In the genomic region with DNA sequence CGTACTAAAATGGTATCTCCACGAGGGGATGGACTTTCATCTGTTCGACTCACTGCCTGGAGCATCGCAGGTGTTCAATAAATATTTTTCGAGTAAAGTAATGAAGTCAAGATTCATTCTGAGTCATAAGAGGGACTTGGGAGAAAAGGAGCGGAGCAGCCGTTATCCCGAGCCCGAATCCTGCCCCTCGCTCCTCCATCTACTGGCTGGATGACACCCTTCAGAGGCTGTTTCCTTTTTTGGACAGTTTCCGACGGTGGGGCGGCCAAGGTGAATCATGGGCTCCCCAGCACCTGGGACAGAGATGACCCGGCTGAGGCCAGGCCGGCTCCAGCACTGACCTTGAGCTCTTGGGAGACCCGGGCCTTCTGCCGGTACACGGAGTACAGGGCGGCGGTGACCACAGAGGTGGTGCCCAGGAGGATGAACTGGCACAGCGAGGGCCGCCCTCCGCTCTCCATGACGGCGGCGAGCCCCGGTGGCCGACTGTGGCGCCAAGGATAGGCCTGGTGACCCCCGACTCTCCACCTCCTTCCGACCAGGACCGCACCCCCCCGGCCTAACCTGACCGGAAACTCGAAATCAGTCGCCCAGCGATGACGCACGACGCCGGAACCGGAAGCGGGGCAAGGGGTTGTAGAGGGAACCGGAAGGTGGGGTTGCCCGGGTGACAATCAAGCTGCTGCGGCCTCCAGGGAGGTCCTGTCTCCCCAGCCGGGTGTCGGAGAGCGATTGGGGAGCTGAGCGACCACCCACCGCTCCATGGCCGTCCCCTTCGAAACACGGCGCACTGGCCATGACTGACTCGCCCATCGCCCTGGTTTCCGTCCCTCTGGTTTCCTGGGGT, we compare ENCODE assay signal across 1 cellular context.
TF ChIP-seq lines count a peak whose summit lies in the region.

A gene with protein sequence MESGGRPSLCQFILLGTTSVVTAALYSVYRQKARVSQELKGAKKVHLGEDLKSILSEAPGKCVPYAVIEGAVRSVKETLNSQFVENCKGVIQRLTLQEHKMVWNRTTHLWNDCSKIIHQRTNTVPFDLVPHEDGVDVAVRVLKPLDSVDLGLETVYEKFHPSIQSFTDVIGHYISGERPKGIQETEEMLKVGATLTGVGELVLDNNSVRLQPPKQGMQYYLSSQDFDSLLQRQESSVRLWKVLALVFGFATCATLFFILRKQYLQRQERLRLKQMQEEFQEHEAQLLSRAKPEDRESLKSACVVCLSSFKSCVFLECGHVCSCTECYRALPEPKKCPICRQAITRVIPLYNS (minus strand): TSS at position 588 of the 847 bp plus-strand sequence. CDS start 127 bp downstream, at position 461.

TF ChIP-seq in GM12878, 131 proteins besides CTCF, POLR2A, EP300 and RAD21 (continued from another document):
- TF ChIP-seq STAT1 (conservative IDR thresholded peaks at IDR 0.05) (0 out of 2 replicates have a peak, but pooled peaks have one; percentile 19), ATF7 (IDR thresholded peaks at IDR 0.05; ENCODE audit: low read depth) (peak; percentile 44), TAF1 (IDR thresholded peaks at IDR 0.05; ENCODE audit: borderline replicate concordance, low read depth, low read length) (peak; percentile 37; the same call in 1 of the 2 replicates), KAT2A (conservative IDR thresholded peaks at IDR 0.05; ENCODE audit: control insufficient read depth, low read depth, low read length) (no peak), HDGF (IDR thresholded peaks at IDR 0.05) (0 out of 2 replicates have a peak, but pooled peaks have one; percentile 57), PAX5 (IDR thresholded peaks at IDR 0.05; ENCODE audit: borderline replicate concordance, low read depth, low read length) (no peak; the same call in 1 of the 2 replicates), BMI1 (IDR thresholded peaks at IDR 0.05; ENCODE audit: borderline replicate concordance) (peak; percentile 82), NFYA (IDR thresholded peaks at IDR 0.05; ENCODE audit: borderline replicate concordance, low read depth, low read length) (no peak), NR2C1 (IDR thresholded peaks at IDR 0.05) (peak; percentile 89), NFXL1 (IDR thresholded peaks at IDR 0.05; ENCODE audit: borderline replicate concordance) (no peak), RBBP5 (conservative IDR thresholded peaks at IDR 0.05) (no peak), CHD4 (IDR thresholded peaks at IDR 0.05) (no peak), EZH2 (IDR thresholded peaks at IDR 0.05; ENCODE audit: borderline replicate concordance, control insufficient read depth, low read depth, low read length) (no peak), CBX5 (IDR thresholded peaks at IDR 0.05; ENCODE audit: low read depth) (no peak), SIX5 (IDR thresholded peaks at IDR 0.05; ENCODE audit: low read depth, low read length, severe bottlenecking) (peak; percentile 69), SMAD5 (IDR thresholded peaks at IDR 0.05; ENCODE audit: low read depth) (no peak), POLR2AphosphoS5 (IDR thresholded peaks at IDR 0.05; ENCODE audit: low read length) (peak; percentile 78), RFX5 (IDR thresholded peaks at IDR 0.05; ENCODE audit: low read depth, low read length) (no peak; the same call in 1 of the 2 replicates), SMC3 (IDR thresholded peaks at IDR 0.05; ENCODE audit: borderline replicate concordance, low read length) (no peak), KDM1A (IDR thresholded peaks at IDR 0.05; ENCODE audit: borderline replicate concordance) (no peak), GABPA (IDR thresholded peaks at IDR 0.05; ENCODE audit: low read depth) (peak; percentile 98), JUNB (IDR thresholded peaks at IDR 0.05) (no peak), CBX3 (IDR thresholded peaks at IDR 0.05; ENCODE audit: borderline replicate concordance, low read depth) (no peak)
- TF ChIP-seq, protein P1, sequence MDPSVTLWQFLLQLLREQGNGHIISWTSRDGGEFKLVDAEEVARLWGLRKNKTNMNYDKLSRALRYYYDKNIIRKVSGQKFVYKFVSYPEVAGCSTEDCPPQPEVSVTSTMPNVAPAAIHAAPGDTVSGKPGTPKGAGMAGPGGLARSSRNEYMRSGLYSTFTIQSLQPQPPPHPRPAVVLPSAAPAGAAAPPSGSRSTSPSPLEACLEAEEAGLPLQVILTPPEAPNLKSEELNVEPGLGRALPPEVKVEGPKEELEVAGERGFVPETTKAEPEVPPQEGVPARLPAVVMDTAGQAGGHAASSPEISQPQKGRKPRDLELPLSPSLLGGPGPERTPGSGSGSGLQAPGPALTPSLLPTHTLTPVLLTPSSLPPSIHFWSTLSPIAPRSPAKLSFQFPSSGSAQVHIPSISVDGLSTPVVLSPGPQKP (IDR thresholded peaks at IDR 0.05; ENCODE audit: low read depth, low read length): peak; percentile 96
- TF ChIP-seq, protein P2, sequence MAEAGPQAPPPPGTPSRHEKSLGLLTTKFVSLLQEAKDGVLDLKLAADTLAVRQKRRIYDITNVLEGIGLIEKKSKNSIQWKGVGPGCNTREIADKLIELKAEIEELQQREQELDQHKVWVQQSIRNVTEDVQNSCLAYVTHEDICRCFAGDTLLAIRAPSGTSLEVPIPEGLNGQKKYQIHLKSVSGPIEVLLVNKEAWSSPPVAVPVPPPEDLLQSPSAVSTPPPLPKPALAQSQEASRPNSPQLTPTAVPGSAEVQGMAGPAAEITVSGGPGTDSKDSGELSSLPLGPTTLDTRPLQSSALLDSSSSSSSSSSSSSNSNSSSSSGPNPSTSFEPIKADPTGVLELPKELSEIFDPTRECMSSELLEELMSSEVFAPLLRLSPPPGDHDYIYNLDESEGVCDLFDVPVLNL (IDR thresholded peaks at IDR 0.05; ENCODE audit: low read depth, low read length): no peak
- TF ChIP-seq, protein P3, sequence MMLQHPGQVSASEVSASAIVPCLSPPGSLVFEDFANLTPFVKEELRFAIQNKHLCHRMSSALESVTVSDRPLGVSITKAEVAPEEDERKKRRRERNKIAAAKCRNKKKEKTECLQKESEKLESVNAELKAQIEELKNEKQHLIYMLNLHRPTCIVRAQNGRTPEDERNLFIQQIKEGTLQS (IDR thresholded peaks at IDR 0.05; ENCODE audit: borderline replicate concordance, extremely low read depth, low read depth, low read length): peak; percentile 82; the same call in 1 of the 2 replicates
- TF ChIP-seq, protein P4, sequence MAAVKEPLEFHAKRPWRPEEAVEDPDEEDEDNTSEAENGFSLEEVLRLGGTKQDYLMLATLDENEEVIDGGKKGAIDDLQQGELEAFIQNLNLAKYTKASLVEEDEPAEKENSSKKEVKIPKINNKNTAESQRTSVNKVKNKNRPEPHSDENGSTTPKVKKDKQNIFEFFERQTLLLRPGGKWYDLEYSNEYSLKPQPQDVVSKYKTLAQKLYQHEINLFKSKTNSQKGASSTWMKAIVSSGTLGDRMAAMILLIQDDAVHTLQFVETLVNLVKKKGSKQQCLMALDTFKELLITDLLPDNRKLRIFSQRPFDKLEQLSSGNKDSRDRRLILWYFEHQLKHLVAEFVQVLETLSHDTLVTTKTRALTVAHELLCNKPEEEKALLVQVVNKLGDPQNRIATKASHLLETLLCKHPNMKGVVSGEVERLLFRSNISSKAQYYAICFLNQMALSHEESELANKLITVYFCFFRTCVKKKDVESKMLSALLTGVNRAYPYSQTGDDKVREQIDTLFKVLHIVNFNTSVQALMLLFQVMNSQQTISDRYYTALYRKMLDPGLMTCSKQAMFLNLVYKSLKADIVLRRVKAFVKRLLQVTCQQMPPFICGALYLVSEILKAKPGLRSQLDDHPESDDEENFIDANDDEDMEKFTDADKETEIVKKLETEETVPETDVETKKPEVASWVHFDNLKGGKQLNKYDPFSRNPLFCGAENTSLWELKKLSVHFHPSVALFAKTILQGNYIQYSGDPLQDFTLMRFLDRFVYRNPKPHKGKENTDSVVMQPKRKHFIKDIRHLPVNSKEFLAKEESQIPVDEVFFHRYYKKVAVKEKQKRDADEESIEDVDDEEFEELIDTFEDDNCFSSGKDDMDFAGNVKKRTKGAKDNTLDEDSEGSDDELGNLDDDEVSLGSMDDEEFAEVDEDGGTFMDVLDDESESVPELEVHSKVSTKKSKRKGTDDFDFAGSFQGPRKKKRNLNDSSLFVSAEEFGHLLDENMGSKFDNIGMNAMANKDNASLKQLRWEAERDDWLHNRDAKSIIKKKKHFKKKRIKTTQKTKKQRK (IDR thresholded peaks at IDR 0.05; ENCODE audit: low read depth, low read length): no peak
- TF ChIP-seq, protein P5, sequence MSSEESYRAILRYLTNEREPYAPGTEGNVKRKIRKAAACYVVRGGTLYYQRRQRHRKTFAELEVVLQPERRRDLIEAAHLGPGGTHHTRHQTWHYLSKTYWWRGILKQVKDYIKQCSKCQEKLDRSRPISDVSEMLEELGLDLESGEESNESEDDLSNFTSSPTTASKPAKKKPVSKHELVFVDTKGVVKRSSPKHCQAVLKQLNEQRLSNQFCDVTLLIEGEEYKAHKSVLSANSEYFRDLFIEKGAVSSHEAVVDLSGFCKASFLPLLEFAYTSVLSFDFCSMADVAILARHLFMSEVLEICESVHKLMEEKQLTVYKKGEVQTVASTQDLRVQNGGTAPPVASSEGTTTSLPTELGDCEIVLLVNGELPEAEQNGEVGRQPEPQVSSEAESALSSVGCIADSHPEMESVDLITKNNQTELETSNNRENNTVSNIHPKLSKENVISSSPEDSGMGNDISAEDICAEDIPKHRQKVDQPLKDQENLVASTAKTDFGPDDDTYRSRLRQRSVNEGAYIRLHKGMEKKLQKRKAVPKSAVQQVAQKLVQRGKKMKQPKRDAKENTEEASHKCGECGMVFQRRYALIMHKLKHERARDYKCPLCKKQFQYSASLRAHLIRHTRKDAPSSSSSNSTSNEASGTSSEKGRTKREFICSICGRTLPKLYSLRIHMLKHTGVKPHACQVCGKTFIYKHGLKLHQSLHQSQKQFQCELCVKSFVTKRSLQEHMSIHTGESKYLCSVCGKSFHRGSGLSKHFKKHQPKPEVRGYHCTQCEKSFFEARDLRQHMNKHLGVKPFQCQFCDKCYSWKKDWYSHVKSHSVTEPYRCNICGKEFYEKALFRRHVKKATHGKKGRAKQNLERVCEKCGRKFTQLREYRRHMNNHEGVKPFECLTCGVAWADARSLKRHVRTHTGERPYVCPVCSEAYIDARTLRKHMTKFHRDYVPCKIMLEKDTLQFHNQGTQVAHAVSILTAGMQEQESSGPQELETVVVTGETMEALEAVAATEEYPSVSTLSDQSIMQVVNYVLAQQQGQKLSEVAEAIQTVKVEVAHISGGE (CRISPR knock-in tag; IDR thresholded peaks at IDR 0.05): peak; percentile 48; the same call in 1 of the 2 replicates
- TF ChIP-seq, protein P6, sequence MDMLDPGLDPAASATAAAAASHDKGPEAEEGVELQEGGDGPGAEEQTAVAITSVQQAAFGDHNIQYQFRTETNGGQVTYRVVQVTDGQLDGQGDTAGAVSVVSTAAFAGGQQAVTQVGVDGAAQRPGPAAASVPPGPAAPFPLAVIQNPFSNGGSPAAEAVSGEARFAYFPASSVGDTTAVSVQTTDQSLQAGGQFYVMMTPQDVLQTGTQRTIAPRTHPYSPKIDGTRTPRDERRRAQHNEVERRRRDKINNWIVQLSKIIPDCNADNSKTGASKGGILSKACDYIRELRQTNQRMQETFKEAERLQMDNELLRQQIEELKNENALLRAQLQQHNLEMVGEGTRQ (IDR thresholded peaks at IDR 0.05; ENCODE audit: borderline replicate concordance, low read depth, low read length): no peak
TF ChIP-seq in GM12878: peak in this region for 44.
